ENCODE assay signal across 13 cellular contexts in genomic region chr12:13727707-13728147, GRCh38.
DNase-seq lines count a peak whose midpoint lies in the region; ATAC-seq and TF ChIP-seq lines count a peak whose summit lies in the region.
"Had no signal": no experiment of that assay in that cellular context is flagged by ENCODE, and none has a peak within 500 bp of the region (broad histone marks: within the 10 kb centered on the region; RNA-seq: fewer than 3 reads in every experiment).

No MANE protein-coding gene starts in this region.

- in situ Hi-C loops in astrocyte of the cerebellum (cut with HindIII; ENCODE audit: low sequenced_read_pairs), result loop anchor here (5.0 kb wide), 1 partner anchor 60 kb away; no protein-coding TSS in a partner anchor
- in situ Hi-C loops in KBM-7 (cut with MboI; ENCODE audit: low pct_unique_long_range_greater_than_20kb, low sequenced_read_pairs), result no loop called here

- TF ChIP-seq CTCF in astrocyte of the cerebellum (IDR thresholded peaks at IDR 0.05; ENCODE audit: low read depth, low read length, missing control alignments) (no peak), retinal pigment epithelial cell (conservative IDR thresholded peaks at IDR 0.05; ENCODE audit: low read depth, low read length) (no peak)

- DNase-seq in HS-5 (ENCODE audit: low read depth) (peak; percentile 65), NCI-H2196 (lab: John Stamatoyannopoulos, UW; ENCODE audit: unreplicated experiment) (peak; percentile 26), astrocyte of the cerebellum (ENCODE audit: low read depth) (peak; percentile 22), retinal pigment epithelial cell (ENCODE audit: low read depth) (peak; percentile 33), NCI-H2029 (lab: John Stamatoyannopoulos, UW) (no peak), KBM-7 (no peak)
- DNase-seq: activated naive CD4-positive, alpha-beta T cell treated with anti-CD3 and anti-CD28 coated beads, Interleukin-2, amount 10 ng/mL, durations not matched to agents 7 days and 5 days; CD4-positive, alpha-beta memory T cell; central memory CD4-positive, alpha-beta T cell; heart right ventricle; SIG-M5 had no signal

- H3K4me3 ChIP-seq in astrocyte of the cerebellum (ENCODE audit: low read depth, low read length), result no peak overlapping the region
- H3K4me3 ChIP-seq in retinal pigment epithelial cell (ENCODE audit: low read length), result no peak overlapping the region
- H3K4me3 ChIP-seq: heart right ventricle, skin epidermis had no signal

- no peak for ATAC-seq in GM18861 (IDR thresholded peaks at IDR 0.05; ENCODE audit: unreplicated experiment)
- ATAC-seq: heart right ventricle had no signal

Comparison
In these comparisons a context has a peak if more than half of its experiments do, and no peak if none do; other contexts are left out.
1. DNase-seq: peak in HS-5 (single experiment), NCI-H2196 (single experiment), astrocyte of the cerebellum (single experiment) and retinal pigment epithelial cell (single experiment); none in NCI-H2029 (single experiment) and KBM-7 (single experiment).